Comparison of ENCODE assay signal across 8 cellular contexts in the genomic region with DNA sequence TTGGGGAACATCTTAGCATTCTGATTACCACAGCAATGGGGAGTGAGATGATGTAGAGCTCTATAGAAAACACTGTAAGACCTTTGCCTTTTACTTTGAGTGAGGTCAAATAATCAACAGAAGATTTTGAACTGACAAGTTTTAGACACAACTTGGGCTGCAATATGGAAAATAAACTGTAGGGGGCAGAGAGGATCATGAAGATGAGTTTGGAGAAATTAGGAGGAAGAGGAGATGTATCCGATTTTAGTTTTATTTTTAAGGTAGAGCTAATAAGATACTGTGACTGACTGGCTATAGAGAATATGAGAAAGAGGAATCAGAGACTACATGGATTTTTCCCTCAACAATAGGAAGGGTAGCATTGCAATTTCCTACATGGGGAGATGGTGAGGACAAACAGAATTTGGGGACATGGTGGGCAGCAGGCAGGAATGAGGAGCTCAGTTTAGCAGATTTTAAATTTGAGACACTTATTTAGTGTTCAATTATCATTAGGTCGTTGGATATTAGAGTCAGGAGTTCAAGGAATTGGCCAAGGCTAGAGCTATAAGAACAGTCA.
DNase-seq lines count a peak whose midpoint lies in the region; ATAC-seq and TF ChIP-seq lines count a peak whose summit lies in the region.

No MANE protein-coding gene starts in this region.

- no peak overlapping the region for H3K4me3 Mint-ChIP-seq in CD4-positive, alpha-beta memory T cell

- no peak overlapping the region for H3K27ac ChIP-seq in CD4-positive, alpha-beta memory T cell (ENCODE audit: low read depth, low read length)
- H3K27ac ChIP-seq in ascending aorta: no peak overlapping the region
- no peak overlapping the region for H3K27ac ChIP-seq in lung (ENCODE audit: low read depth in 1 of 2, low read length in 1 of 2)

- WGBS in lung, 2 donors: 18 to 19% methylated on average over 2 of the region's 2 CpGs

- peaks cover 5 to 11% of the 10 kb centered on the region in 2 donors for H3K36me3 Mint-ChIP-seq in CD4-positive, alpha-beta memory T cell

- ATAC-seq in GM19351 (IDR thresholded peaks at IDR 0.05; ENCODE audit: unreplicated experiment): peak; percentile 58
- no peak for ATAC-seq in lung (ENCODE audit: insufficient read depth, low FRiP score)
- no peak for ATAC-seq in GM21423 (IDR thresholded peaks at IDR 0.05; ENCODE audit: unreplicated experiment)
- ATAC-seq in GM18907 (IDR thresholded peaks at IDR 0.05; ENCODE audit: unreplicated experiment): no peak

- H3K4me1 ChIP-seq in CD4-positive, alpha-beta memory T cell (ENCODE audit: insufficient read depth, low read length): peaks cover 63% of the 10 kb centered on the region
- no peaks in the 10 kb centered on the region for H3K4me1 ChIP-seq in ascending aorta
- H3K4me1 ChIP-seq in lung (ENCODE audit: control insufficient read depth in 2 of 2, insufficient read depth in 2 of 2, low read length in 2 of 2): peaks cover 0 to 5% of the 10 kb centered on the region in 2 donors

- H3K27me3 ChIP-seq in CD4-positive, alpha-beta memory T cell (ENCODE audit: insufficient read depth, low read length): no peaks in the 10 kb centered on the region
- H3K27me3 ChIP-seq in ascending aorta: no peaks in the 10 kb centered on the region
- H3K27me3 ChIP-seq in lung (ENCODE audit: control insufficient read depth, insufficient read depth): no peaks in the 10 kb centered on the region

- H3K4me1 Mint-ChIP-seq in CD4-positive, alpha-beta memory T cell: peaks cover 16 to 23% (median 20%) of the 10 kb centered on the region in 4 donors

- H3K27me3 Mint-ChIP-seq in CD4-positive, alpha-beta memory T cell: no peaks in the 10 kb centered on the region

- TF ChIP-seq CTCF in ascending aorta (IDR thresholded peaks at IDR 0.05) (peak in 2 of 3 experiments; percentile 39 to 59), lung (IDR thresholded peaks at IDR 0.05; ENCODE audit: control extremely low read depth, extremely low read depth) (peak; percentile 5)

- H3K27ac Mint-ChIP-seq in CD4-positive, alpha-beta memory T cell: no peak overlapping the region

- H3K9me3 ChIP-seq in CD4-positive, alpha-beta memory T cell (ENCODE audit: control insufficient read depth in 1 of 2, low read length in 2 of 2): no peaks in the 10 kb centered on the region
- H3K9me3 ChIP-seq in ascending aorta: no peaks in the 10 kb centered on the region
- no peaks in the 10 kb centered on the region for H3K9me3 ChIP-seq in lung (ENCODE audit: control insufficient read depth in 2 of 2, insufficient read depth in 1 of 2, low read length in 1 of 2)

- DNase-seq in CD4-positive, alpha-beta memory T cell: peak; percentile 16 to 47 (median 43)
- DNase-seq in ascending aorta (ENCODE audit: low spot score in 2 of 2): no peak
- no peak for DNase-seq in lung (ENCODE audit: low spot score)
- no peak for DNase-seq in HuH-7.5 (ENCODE audit: low spot score)
- DNase-seq in HUDEP-2 (lab: John Stamatoyannopoulos, UW; ENCODE audit: unreplicated experiment in 76 of 76): no peak

- H3K4me3 ChIP-seq in CD4-positive, alpha-beta memory T cell (ENCODE audit: low read length in 2 of 2): no peak overlapping the region
- H3K4me3 ChIP-seq in ascending aorta (no peak overlapping the region), lung (no peak overlapping the region)

- intact Hi-C loops in CD4-positive, alpha-beta memory T cell (cut with micrococcal nuclease): loop anchor here (1.0 to 5.0 kb wide), 7 partner anchors 16 to 557 kb away; no protein-coding TSS in a partner anchor
- intact Hi-C loops in ascending aorta (cut with DNase I): no loop called here

- no peaks in the 10 kb centered on the region for H3K9me3 Mint-ChIP-seq in CD4-positive, alpha-beta memory T cell

- no peaks in the 10 kb centered on the region for H3K36me3 ChIP-seq in CD4-positive, alpha-beta memory T cell (ENCODE audit: insufficient read depth, low read length)
- H3K36me3 ChIP-seq in ascending aorta (no peaks in the 10 kb centered on the region), lung (ENCODE audit: control insufficient read depth in 2 of 2, insufficient read depth in 2 of 2, low read length in 2 of 2) (peaks cover 0 to 4% of the 10 kb centered on the region in 2 donors)

- CTCF ChIA-PET in CD4-positive, alpha-beta memory T cell (lab: Charles Lee; ENCODE audit: partially characterized antibody): interaction anchor here (0.6 to 3.9 kb wide), 57 partner anchors 8 to 565 kb away, joined by 3 to 65 read pairs (median 4); a partner anchor contains a TSS

- POLR2A ChIA-PET in CD4-positive, alpha-beta memory T cell (lab: Charles Lee; ENCODE audit: partially characterized antibody): interaction anchor here (0.7 to 2.6 kb wide), 9 partner anchors 15 to 284 kb away, joined by 3 to 12 read pairs (median 3); no protein-coding TSS in a partner anchor

Comparison
In these comparisons a context has a peak if more than half of its experiments do, and no peak if none do; other contexts are left out.
1. DNase-seq: peak in CD4-positive, alpha-beta memory T cell (5 of 5); none in ascending aorta (0 of 2), lung (single experiment), HuH-7.5 (single experiment) and HUDEP-2 (0 of 76).